Comparison of ENCODE assay signal across 9 cellular contexts in the genomic region with DNA sequence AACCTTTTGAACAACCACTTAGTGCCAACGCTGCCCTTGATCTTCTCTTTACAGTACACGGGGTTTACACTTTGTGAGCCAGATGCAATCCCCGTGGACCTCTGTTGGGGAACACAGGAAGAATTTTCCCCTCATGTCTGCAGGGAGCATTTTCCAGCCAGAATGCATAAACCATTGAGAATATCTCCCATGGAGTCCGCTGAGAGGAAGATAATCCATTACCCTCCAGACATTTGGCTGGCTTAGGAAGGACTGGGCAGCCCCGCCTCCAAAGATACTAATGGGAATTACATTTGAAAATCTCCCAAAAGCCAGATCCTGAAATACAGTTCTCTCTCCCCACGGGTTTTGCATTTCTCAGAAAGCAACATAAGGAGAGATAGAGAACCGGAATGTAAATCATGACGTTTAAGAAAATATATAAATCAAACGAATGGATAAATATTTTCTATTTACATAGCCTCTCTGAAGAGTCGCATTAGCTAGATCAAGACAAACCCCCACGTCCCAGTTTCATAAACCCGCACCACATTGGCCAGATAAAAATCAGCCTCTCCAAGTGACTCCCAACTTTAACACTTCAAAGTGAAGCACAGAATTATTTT. TPM values are rescaled to one million over a fixed set of nuclear protein-coding genes. Genes with fewer than 3 reads are reported as not detected.
DNase-seq lines count a peak whose midpoint lies in the region; ATAC-seq, FAIRE-seq and TF ChIP-seq lines count a peak whose summit lies in the region.
"Had no signal": no experiment of that assay in that cellular context is flagged by ENCODE, and none has a peak within 500 bp of the region (broad histone marks: within the 10 kb centered on the region; RNA-seq: fewer than 3 reads in every experiment).

No MANE protein-coding gene starts in this region.

- H2AFZ ChIP-seq in IMR-90 (replicated peaks; ENCODE audit: low read length, poor library complexity) (peak overlapping the region; percentile 16), keratinocyte (ENCODE audit: control insufficient read depth, low read length) (peak overlapping the region; percentile 89)

- no peak overlapping the region; the same call in 1 of the 2 replicates for H3K9ac ChIP-seq in IMR-90 (ENCODE audit: low read depth, low read length)
- H3K9ac ChIP-seq in adipocyte (ENCODE audit: low read length), result peak overlapping the region; percentile 56
- no peak overlapping the region for H3K9ac ChIP-seq in keratinocyte (ENCODE audit: control insufficient read depth, extremely low read depth, insufficient read depth, low read length)

- no peaks in the 10 kb centered on the region; the same call in 1 of the 2 replicates for H3K4me1 ChIP-seq in IMR-90 (ENCODE audit: control insufficient read depth, insufficient read depth, low read length)
- peaks cover 10% of the 10 kb centered on the region for H3K4me1 ChIP-seq in adipocyte (ENCODE audit: control insufficient read depth, insufficient read depth, low read length)
- peaks cover 4% of the 10 kb centered on the region for H3K4me1 ChIP-seq in keratinocyte (ENCODE audit: control insufficient read depth, extremely low read depth, insufficient read depth, low read length)
- H3K4me1 ChIP-seq in stomach, result peaks cover 0 to 13% (median 2%) of the 10 kb centered on the region in 4 donors

- no peak overlapping the region for H2BK20ac ChIP-seq in IMR-90 (ENCODE audit: low read depth, low read length)

- no peak overlapping the region for H2AK9ac ChIP-seq in IMR-90 (replicated peaks; ENCODE audit: low read depth, low read length, poor library complexity)

- H2AK5ac ChIP-seq in IMR-90 (ENCODE audit: low read depth, low read length), result no peak overlapping the region

- H2BK5ac ChIP-seq in IMR-90 (ENCODE audit: low read depth, low read length, poor library complexity, severe bottlenecking), result no peak overlapping the region

- H4K91ac ChIP-seq in IMR-90 (ENCODE audit: insufficient read depth, low read depth, low read length), result no peak overlapping the region

- dilution Hi-C loops in IMR-90 (cut with HindIII; ENCODE audit: low sequenced_read_pairs, unreplicated experiment), result no loop called here
- dilution Hi-C loops in keratinocyte (cut with MboI; ENCODE audit: extremely low pct_ligation_motif_present, low sequenced_read_pairs), result no loop called here

- in situ Hi-C loops in IMR-90 (cut with MboI; ENCODE audit: low sequenced_read_pairs), result no loop called here

- no peak overlapping the region for H4K8ac ChIP-seq in IMR-90 (ENCODE audit: low read depth in 2 of 2, low read length in 2 of 2)

- no peak overlapping the region for H2BK15ac ChIP-seq in IMR-90 (ENCODE audit: low read depth, low read length)

- FAIRE-seq in keratinocyte (lab: Jason Lieb, UNC), result peak; percentile 5

- ATAC-seq in IMR-90 (ENCODE audit: low read depth), result peak; percentile 82
- ATAC-seq in GM21360 (IDR thresholded peaks at IDR 0.05; ENCODE audit: unreplicated experiment), result no peak

- CTCF ChIA-PET in IMR-90 (lab: Yijun Ruan, JAX), result interaction anchor here (0.7 to 2.1 kb wide), 3 partner anchors 17 to 202 kb away, joined by 3 to 7 read pairs (median 5); no protein-coding TSS in a partner anchor

- no peaks in the 10 kb centered on the region for H3K9me3 ChIP-seq in IMR-90 (ENCODE audit: control insufficient read depth, insufficient read depth, low read length)
- H3K9me3 ChIP-seq in adipocyte (ENCODE audit: control insufficient read depth, low read length), result no peaks in the 10 kb centered on the region
- H3K9me3 ChIP-seq in keratinocyte (ENCODE audit: control insufficient read depth, low read depth, low read length), result no peaks in the 10 kb centered on the region
- no peaks in the 10 kb centered on the region for H3K9me3 ChIP-seq in stomach

- no peak overlapping the region for H3K18ac ChIP-seq in IMR-90 (ENCODE audit: low read depth, low read length)

- no peaks in the 10 kb centered on the region for H3K79me2 ChIP-seq in keratinocyte (ENCODE audit: control insufficient read depth, insufficient read depth, low read length)

- H3K27me3 ChIP-seq in IMR-90 (ENCODE audit: control insufficient read depth, insufficient read depth, low read length) (peaks cover 3% of the 10 kb centered on the region), adipocyte (replicated peaks; ENCODE audit: control insufficient read depth, insufficient read depth, low read length) (no peaks in the 10 kb centered on the region), keratinocyte (ENCODE audit: control insufficient read depth, extremely low read depth, insufficient read depth, low read length) (no peaks in the 10 kb centered on the region), stomach (no peaks in the 10 kb centered on the region)

- TF ChIP-seq RAD21 in IMR-90 (IDR thresholded peaks at IDR 0.05; ENCODE audit: low read length), result no peak

- H3K4me3 ChIP-seq in IMR-90 (ENCODE audit: insufficient read depth, low read depth, low read length) (peak overlapping the region; percentile 30), adipocyte (ENCODE audit: low read length) (peak overlapping the region; percentile 75), keratinocyte (ENCODE audit: control insufficient read depth in 2 of 3, extremely low read depth in 1 of 3, insufficient read depth in 2 of 3, low read depth in 1 of 3, low read length in 3 of 3) (peak overlapping the region in 2 of 3 experiments; percentile 49 to 56), stomach (peak overlapping the region; percentile 9 to 26 (median 12))

- H4K5ac ChIP-seq in IMR-90 (ENCODE audit: low read depth, low read length), result no peak overlapping the region

- no peak for DNase-seq in IMR-90
- DNase-seq in adipocyte (ENCODE audit: low read depth), result peak; percentile 65
- no peak for DNase-seq in keratinocyte (ENCODE audit: low read depth, low spot score)
- no peak for DNase-seq in stomach
- no peak for DNase-seq in medulla oblongata (ENCODE audit: extremely low spot score)
- no peak for DNase-seq in activated T-cell treated with anti-CD3 and anti-CD28 coated beads, Interleukin-2, amount 50 U/mL, for 1 hour
- no peak for DNase-seq in effector CD8-positive, alpha-beta T cell (lab: John Stamatoyannopoulos, UW)

- H3K79me1 ChIP-seq in IMR-90 (ENCODE audit: low read depth in 1 of 2, low read length in 2 of 2), result no peaks in the 10 kb centered on the region

- no TSS peak for BruUV-seq in IMR-90 (replicated peaks; lab: Mats Ljungman, UMichigan)

- TF ChIP-seq POLR2A in IMR-90 (IDR thresholded peaks at IDR 0.05; ENCODE audit: low read depth, low read length), result no peak
- TF ChIP-seq POLR2A in stomach (IDR thresholded peaks at IDR 0.05), result no peak

- no peaks in the 10 kb centered on the region for H3K9me1 ChIP-seq in IMR-90 (ENCODE audit: insufficient read depth, low read length)
- no peaks in the 10 kb centered on the region for H3K9me1 ChIP-seq in keratinocyte (ENCODE audit: control insufficient read depth, extremely low read depth, insufficient read depth, low read length)

- H4K20me1 ChIP-seq in IMR-90 (ENCODE audit: insufficient read depth, low read length), result no peaks in the 10 kb centered on the region
- no peaks in the 10 kb centered on the region for H4K20me1 ChIP-seq in keratinocyte (ENCODE audit: control insufficient read depth, extremely low read depth, insufficient read depth, low read length)

- intact Hi-C loops in IMR-90 (cut with micrococcal nuclease) (no loop called here), stomach (cut with DNase I; ENCODE audit: low total_unique reads) (no loop called here)

- no peak overlapping the region for H3K56ac ChIP-seq in IMR-90 (ENCODE audit: extremely low read depth, insufficient read depth, low read length)

- H3K27ac ChIP-seq in IMR-90 (ENCODE audit: insufficient read depth, low read length) (no peak overlapping the region), keratinocyte (ENCODE audit: control insufficient read depth, insufficient read depth, low read length) (no peak overlapping the region), stomach (peak overlapping the region in 1 of 5 donors; percentile 26)
- H3K27ac ChIP-seq: RWPE1 had no signal

- no peak overlapping the region for H3K23ac ChIP-seq in IMR-90 (ENCODE audit: low read depth, low read length)

- TF ChIP-seq CTCF in IMR-90 (conservative IDR thresholded peaks at IDR 0.05; ENCODE audit: low read depth, low read length) (no peak), keratinocyte (optimal IDR thresholded peaks at IDR 0.05 in 1 of 3, IDR thresholded peaks at IDR 0.05 in 1 of 3, conservative IDR thresholded peaks at IDR 0.05 in 1 of 3; ENCODE audit: extremely low read depth in 1 of 3, insufficient read depth in 2 of 3, low read length in 3 of 3) (no peak), stomach (IDR thresholded peaks at IDR 0.05) (no peak)

- H3K4ac ChIP-seq in IMR-90 (ENCODE audit: low read depth, low read length), result no peak overlapping the region

- TF ChIP-seq EP300 in stomach (IDR thresholded peaks at IDR 0.05), result no peak

- H3K4me2 ChIP-seq in IMR-90 (ENCODE audit: low read depth, low read length), result peak overlapping the region; percentile 86
- H3K4me2 ChIP-seq in keratinocyte (ENCODE audit: control insufficient read depth, extremely low read depth, insufficient read depth, low read depth, low read length), result peak overlapping the region; percentile 81

- H3K36me3 ChIP-seq in IMR-90 (ENCODE audit: control insufficient read depth, insufficient read depth, low read length) (no peaks in the 10 kb centered on the region), adipocyte (ENCODE audit: control insufficient read depth, insufficient read depth, low read length, severe bottlenecking) (no peaks in the 10 kb centered on the region), keratinocyte (ENCODE audit: control insufficient read depth in 2 of 2, extremely low read depth in 1 of 2, insufficient read depth in 2 of 2, low read length in 2 of 2) (no peaks in the 10 kb centered on the region), stomach (no peaks in the 10 kb centered on the region)

- H2BK120ac ChIP-seq in IMR-90 (ENCODE audit: low read depth, low read length), result no peak overlapping the region

- 20% methylated on average over 1 of the region's 12 CpGs; no CpG with 5 or more reads in 1 of the 2 experiments for WGBS in IMR-90 (ENCODE audit: extremely low coverage in 2 of 2, insufficient read length in 1 of 2), 2 experiments
- 47 to 60% (median 58%) methylated on average over 12 of the region's 12 CpGs for WGBS in stomach, 5 donors

- no peak overlapping the region for H3K14ac ChIP-seq in IMR-90 (replicated peaks; ENCODE audit: low read depth, low read length)

- POLR2A ChIA-PET in IMR-90 (lab: Charles Lee; ENCODE audit: unreplicated experiment), result interaction anchor here (0.6 kb wide), 1 partner anchor 67 kb away, joined by 3 read pairs; no protein-coding TSS in a partner anchor

RNA-seq across cellular contexts. Expression of a gene that starts 53.5 kb away (rescaled TPM):
- total RNA-seq in IMR-90 (2012; rRNA removed), result under 0.01 TPM in 2 replicates
- 0.04 and 0.09 TPM in 2 replicates for polyA plus RNA-seq in IMR-90 (2012; rRNA removed)
- 0.06 and 0.10 TPM in 2 replicates for polyA plus RNA-seq in IMR-90 (2012; cell fraction: cytosol; rRNA removed)
- 0.01 and 0.02 TPM in 2 replicates for polyA plus RNA-seq in IMR-90 (2012; cell fraction: nucleus; rRNA removed; ENCODE audit: low replicate concordance)
- polyA plus RNA-seq in keratinocyte, result 0.01 to 0.03 TPM in 2 of 3 replicates, not detected in the other
- not detected for polyA plus RNA-seq in keratinocyte (2011; ENCODE audit: low read depth)
- not detected in 2 replicates for polyA plus RNA-seq in keratinocyte (2011; cell fraction: cytosol; rRNA removed)
- polyA plus RNA-seq in keratinocyte (2011; cell fraction: nucleus; rRNA removed), result not detected in 2 replicates
- not detected in 2 replicates for polyA plus RNA-seq in keratinocyte (2012; ENCODE audit: low replicate concordance)
- 0.03 TPM in 1 of 3 replicates, not detected in the others for polyA minus RNA-seq in keratinocyte
- not detected for polyA minus RNA-seq in keratinocyte (2011; cell fraction: cytosol; rRNA and poly(A)+ RNA removed)
- polyA minus RNA-seq in keratinocyte (2011; cell fraction: nucleus; rRNA and poly(A)+ RNA removed), result not detected in 2 replicates
- 10 to 100 TPM in 1 of 5 donors, 1 to 10 TPM in 3, not detected in 1; 1.3 to 26.1 (median 5.6) TPM for total RNA-seq in stomach
- 1 to 10 TPM in 2 of 3 donors, under 1 TPM in 1; 0.92 to 1.3 (median 1.1) TPM for polyA plus RNA-seq in stomach

Comparison
In these comparisons a context has a peak if more than half of its experiments do, and no peak if none do; other contexts are left out.
1. H3K4me3 ChIP-seq: peak in every context shown above with its lines; median percentile 75 in adipocyte; 52 in keratinocyte; 30 in IMR-90; 12 in stomach.